7 cellular contexts compared by ENCODE assay signal in genomic region chr1:107267489-107267888, GRCh38.
"Had no signal": no experiment of that assay in that cellular context is flagged by ENCODE, and none has a peak within 500 bp of the region (broad histone marks: within the 10 kb centered on the region; RNA-seq: fewer than 3 reads in every experiment).

No MANE protein-coding gene starts in this region.

- H3K9me3 Mint-ChIP-seq: GM23338, H9 had no signal

- H3K4me3 ChIP-seq: GM23338, K562 had no signal

- ATAC-seq: GM23338, K562 had no signal

- H3K4me2 ChIP-seq: GM23338 had no signal

- H3K4me3 Mint-ChIP-seq: GM23338, H9 had no signal

- FAIRE-seq: H1, HTR-8/SVneo, K562 had no signal

- H3K27ac Mint-ChIP-seq: GM23338, H9 had no signal

- DNase-seq: H9, HCEC 1CT, IMR-90 had no signal
